Comparison of ENCODE assay signal across 21 cellular contexts in the genomic region with DNA sequence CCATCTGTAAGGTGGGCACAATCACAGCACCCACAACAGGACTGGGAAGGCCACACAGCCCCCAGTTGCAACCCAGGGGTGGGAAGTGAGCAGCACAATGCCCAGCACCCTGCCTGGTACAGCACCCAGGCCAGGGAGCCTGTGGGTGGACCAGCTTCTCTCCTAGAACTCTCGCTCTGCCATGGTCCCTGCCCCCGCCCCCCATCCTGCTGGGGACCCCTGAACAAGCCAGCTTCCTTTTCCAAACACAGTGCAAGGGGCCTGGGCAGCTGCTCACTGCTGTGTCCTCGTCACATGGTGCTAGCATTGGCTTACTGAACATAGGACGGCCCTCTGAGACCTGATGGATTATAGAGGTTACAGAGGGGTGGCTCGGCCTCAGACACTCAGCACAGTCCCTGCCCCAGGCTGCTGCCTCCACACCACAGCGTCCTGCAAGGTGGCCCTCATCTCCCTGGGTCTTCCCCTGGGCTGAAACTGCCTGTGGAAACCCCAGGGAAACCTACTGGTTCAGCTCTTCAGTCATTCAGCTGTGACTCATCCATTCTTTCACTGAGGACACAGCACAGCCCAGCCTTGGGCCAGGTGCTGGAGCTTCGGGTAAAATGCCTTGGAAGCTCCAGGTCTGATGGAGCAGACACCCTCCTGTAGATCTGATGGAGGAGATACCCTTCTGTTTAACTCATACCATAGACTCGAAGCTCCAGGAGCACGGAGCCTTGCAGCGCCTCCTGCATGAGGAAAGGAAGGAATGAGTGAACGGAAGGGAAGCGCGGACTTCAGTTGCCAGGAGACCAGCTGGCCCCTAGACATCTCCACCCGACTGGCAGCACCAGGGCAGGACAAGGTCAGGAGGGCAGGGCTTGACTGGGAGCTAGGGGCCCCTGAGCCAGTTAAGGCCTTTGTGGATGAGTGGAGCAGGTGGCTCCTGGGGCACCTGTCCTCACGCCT. TPM values are rescaled to one million over a fixed set of nuclear protein-coding genes. Genes with fewer than 3 reads are reported as not detected.
DNase-seq lines count a peak whose midpoint lies in the region; ATAC-seq and TF ChIP-seq lines count a peak whose summit lies in the region.
"Had no signal": no experiment of that assay in that cellular context is flagged by ENCODE, and none has a peak within 500 bp of the region (broad histone marks: within the 10 kb centered on the region; RNA-seq: fewer than 3 reads in every experiment).

No MANE protein-coding gene starts in this region.

- no peak for TF ChIP-seq CTCF in HEK293 (tag by site-specific recombination; IDR thresholded peaks at IDR 0.05)

- no peak overlapping the region for H3K4me3 ChIP-seq in HEK293 (ENCODE audit: low read depth, low read length)
- H3K4me3 ChIP-seq: ascending aorta, thoracic aorta had no signal

- no peaks in the 10 kb centered on the region for H3K9me3 Mint-ChIP-seq in activated CD4-positive, alpha-beta T cell treated with anti-CD3 and anti-CD28 coated beads for 36 hours (ENCODE audit: low read depth)
- no peaks in the 10 kb centered on the region for H3K9me3 Mint-ChIP-seq in activated CD4-positive, alpha-beta T cell treated with anti-CD3 and anti-CD28 coated beads, Interleukin-2, amount 10 ng/mL, durations not matched to agents 24 days and 14 days
- H3K9me3 Mint-ChIP-seq: activated CD4-positive, alpha-beta memory T cell treated with anti-CD3 and anti-CD28 coated beads for 36 hours; activated T-helper 2 cell treated with anti-CD3 and anti-CD28 coated beads, Interferon-gamma antibody, Interleukin-2, Interleukin-4, amounts not matched to agents 10 μg/mL and 5 μg/mL and 100 μg/mL, durations not matched to agents 14 hours and 24 hours and 36 hours; CD4-positive, alpha-beta T cell had no signal

- no peak overlapping the region for H3K27ac Mint-ChIP-seq in activated CD4-positive, alpha-beta T cell treated with anti-CD3 and anti-CD28 coated beads for 36 hours
- H3K27ac Mint-ChIP-seq in activated CD4-positive, alpha-beta T cell treated with anti-CD3 and anti-CD28 coated beads, Interleukin-2, amount 10 ng/mL, durations not matched to agents 24 days and 14 days: no peak overlapping the region
- H3K27ac Mint-ChIP-seq: activated CD4-positive, alpha-beta memory T cell treated with anti-CD3 and anti-CD28 coated beads for 36 hours; activated T-helper 2 cell treated with anti-CD3 and anti-CD28 coated beads, Interferon-gamma antibody, Interleukin-2, Interleukin-4, amounts not matched to agents 10 μg/mL and 5 μg/mL and 100 μg/mL, durations not matched to agents 14 hours and 24 hours and 36 hours; CD4-positive, alpha-beta T cell; naive thymus-derived CD4-positive, alpha-beta T cell had no signal

- H3K36me3 ChIP-seq in HEK293 (ENCODE audit: control insufficient read depth in 2 of 2, insufficient read depth in 1 of 2, low read length in 2 of 2): no peaks in the 10 kb centered on the region

- H3K4me1 ChIP-seq in HEK293 (ENCODE audit: control insufficient read depth, insufficient read depth, low read length): no peaks in the 10 kb centered on the region

- DNase-seq in activated CD4-positive, alpha-beta T cell treated with anti-CD3 and anti-CD28 coated beads for 36 hours: no peak
- DNase-seq in activated CD4-positive, alpha-beta T cell treated with anti-CD3 and anti-CD28 coated beads, Interleukin-2, amount 10 ng/mL, durations not matched to agents 24 days and 14 days: no peak
- peak; percentile 9 for DNase-seq in dermis blood vessel endothelial cell
- DNase-seq in renal cortical epithelial cell (ENCODE audit: low read depth): peak; percentile 33
- DNase-seq in stimulated activated CD4-positive, alpha-beta T cell treated with anti-CD3 and anti-CD28 coated beads, Interleukin-2, amount 100 ng/mL, for 48 hours: no peak
- DNase-seq: activated CD4-positive, alpha-beta memory T cell treated with anti-CD3 and anti-CD28 coated beads for 36 hours; stimulated activated CD4-positive, alpha-beta T cell treated with anti-CD3 and anti-CD28 coated beads, Interleukin-2, amount 100 ng/mL, for 24 hours had no signal

- no peak overlapping the region for H3K27ac ChIP-seq in HEK293 (ENCODE audit: extremely low read depth, low read depth, low read length)
- H3K27ac ChIP-seq: ascending aorta had no signal

- no peaks in the 10 kb centered on the region for H3K4me1 Mint-ChIP-seq in activated CD4-positive, alpha-beta T cell treated with anti-CD3 and anti-CD28 coated beads for 36 hours
- H3K4me1 Mint-ChIP-seq in activated CD4-positive, alpha-beta T cell treated with anti-CD3 and anti-CD28 coated beads, Interleukin-2, amount 10 ng/mL, durations not matched to agents 24 days and 14 days: no peaks in the 10 kb centered on the region

- no peaks in the 10 kb centered on the region for H3K36me3 Mint-ChIP-seq in activated CD4-positive, alpha-beta T cell treated with anti-CD3 and anti-CD28 coated beads for 36 hours (ENCODE audit: low read depth)
- no peaks in the 10 kb centered on the region for H3K36me3 Mint-ChIP-seq in activated CD4-positive, alpha-beta T cell treated with anti-CD3 and anti-CD28 coated beads, Interleukin-2, amount 10 ng/mL, durations not matched to agents 24 days and 14 days (ENCODE audit: low read depth)
- H3K36me3 Mint-ChIP-seq: activated CD4-positive, alpha-beta memory T cell treated with anti-CD3 and anti-CD28 coated beads for 36 hours; naive thymus-derived CD4-positive, alpha-beta T cell had no signal

- intact Hi-C loops in activated CD4-positive, alpha-beta T cell treated with anti-CD3 and anti-CD28 coated beads for 36 hours (cut with DNase I, micrococcal nuclease): no loop called here
- intact Hi-C loops in activated CD4-positive, alpha-beta T cell treated with anti-CD3 and anti-CD28 coated beads, Interleukin-2, amount 10 ng/mL, durations not matched to agents 24 days and 14 days (cut with micrococcal nuclease): no loop called here

- H3K27me3 Mint-ChIP-seq in activated CD4-positive, alpha-beta T cell treated with anti-CD3 and anti-CD28 coated beads for 36 hours: no peaks in the 10 kb centered on the region
- peaks cover 4% of the 10 kb centered on the region for H3K27me3 Mint-ChIP-seq in activated CD4-positive, alpha-beta T cell treated with anti-CD3 and anti-CD28 coated beads, Interleukin-2, amount 10 ng/mL, durations not matched to agents 24 days and 14 days

- no peak overlapping the region for H3K4me3 Mint-ChIP-seq in activated CD4-positive, alpha-beta T cell treated with anti-CD3 and anti-CD28 coated beads for 36 hours
- no peak overlapping the region for H3K4me3 Mint-ChIP-seq in activated CD4-positive, alpha-beta T cell treated with anti-CD3 and anti-CD28 coated beads, Interleukin-2, amount 10 ng/mL, durations not matched to agents 24 days and 14 days
- H3K4me3 Mint-ChIP-seq: activated CD4-positive, alpha-beta memory T cell treated with anti-CD3 and anti-CD28 coated beads for 36 hours; CD4-positive, alpha-beta T cell; naive thymus-derived CD4-positive, alpha-beta T cell had no signal

- ATAC-seq in activated CD4-positive, alpha-beta T cell treated with anti-CD3 and anti-CD28 coated beads for 36 hours: peak; percentile 33
- ATAC-seq in HG03196 (IDR thresholded peaks at IDR 0.05; ENCODE audit: unreplicated experiment) (no peak), GM19467 (IDR thresholded peaks at IDR 0.05; ENCODE audit: unreplicated experiment) (no peak)
- ATAC-seq: naive thymus-derived CD4-positive, alpha-beta T cell had no signal

- POLR2A ChIA-PET in activated CD4-positive, alpha-beta T cell treated with anti-CD3 and anti-CD28 coated beads for 36 hours (lab: Charles Lee): no interaction called here
- POLR2A ChIA-PET in HEK293 (lab: Yijun Ruan, JAX): interaction anchor here (0.6 kb wide), 1 partner anchor 292 kb away, joined by 6 read pairs; no protein-coding TSS in a partner anchor

- H3K9me3 ChIP-seq in HEK293 (ENCODE audit: control insufficient read depth, insufficient read depth, low read depth, low read length): no peaks in the 10 kb centered on the region
- H3K9me3 ChIP-seq: ascending aorta, thoracic aorta had no signal

- CTCF ChIA-PET in activated CD4-positive, alpha-beta T cell treated with anti-CD3 and anti-CD28 coated beads for 36 hours (lab: Charles Lee): no interaction called here
- CTCF ChIA-PET in HEK293 (lab: Yijun Ruan, JAX): no interaction called here

TF ChIP-seq in HEK293, 187 proteins besides CTCF, POLR2A, EP300 and RAD21:
- TF ChIP-seq ZNF600 (tag by site-specific recombination; IDR thresholded peaks at IDR 0.05) (0 out of 2 replicates have a peak, but pooled peaks have one; percentile 28), ZNF416 (tag by site-specific recombination; IDR thresholded peaks at IDR 0.05) (no peak), KLF16 (tag by site-specific recombination; IDR thresholded peaks at IDR 0.05) (no peak)
- TF ChIP-seq, protein P1, sequence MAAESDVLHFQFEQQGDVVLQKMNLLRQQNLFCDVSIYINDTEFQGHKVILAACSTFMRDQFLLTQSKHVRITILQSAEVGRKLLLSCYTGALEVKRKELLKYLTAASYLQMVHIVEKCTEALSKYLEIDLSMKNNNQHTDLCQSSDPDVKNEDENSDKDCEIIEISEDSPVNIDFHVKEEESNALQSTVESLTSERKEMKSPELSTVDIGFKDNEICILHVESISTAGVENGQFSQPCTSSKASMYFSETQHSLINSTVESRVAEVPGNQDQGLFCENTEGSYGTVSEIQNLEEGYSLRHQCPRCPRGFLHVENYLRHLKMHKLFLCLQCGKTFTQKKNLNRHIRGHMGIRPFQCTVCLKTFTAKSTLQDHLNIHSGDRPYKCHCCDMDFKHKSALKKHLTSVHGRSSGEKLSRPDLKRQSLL (tag by site-specific recombination; IDR thresholded peaks at IDR 0.05): peak; percentile 70; the same call in 1 of the 2 replicates

RNA-seq across cellular contexts. Expression of a gene that starts 8.1 kb away (rescaled TPM):
- under 1 TPM in 1 of 2 experiments, not detected in 1; 0.32 TPM for total RNA-seq in activated CD4-positive, alpha-beta T cell treated with anti-CD3 and anti-CD28 coated beads for 36 hours
- not detected in 2 replicates for total RNA-seq in activated CD4-positive, alpha-beta T cell treated with anti-CD3 and anti-CD28 coated beads, Interleukin-2, amount 10 ng/mL, durations not matched to agents 24 days and 14 days
- not detected in 2 replicates for total RNA-seq in dermis blood vessel endothelial cell
- total RNA-seq in renal cortical epithelial cell: 0.94 TPM in 1 of 2 replicates, not detected in the other
- total RNA-seq: activated CD4-positive, alpha-beta memory T cell treated with anti-CD3 and anti-CD28 coated beads for 36 hours; activated T-helper 2 cell treated with anti-CD3 and anti-CD28 coated beads, Interferon-gamma antibody, Interleukin-2, Interleukin-4, amounts not matched to agents 10 μg/mL and 5 μg/mL and 100 μg/mL, durations not matched to agents 14 hours and 24 hours and 36 hours; CD4-positive, alpha-beta T cell; dermis microvascular lymphatic vessel endothelial cell; HT-29 had no signal

RNA-seq across cellular contexts. Expression of a gene that starts 39.6 kb away (rescaled TPM):
- not detected for total RNA-seq in activated CD4-positive, alpha-beta T cell treated with anti-CD3 and anti-CD28 coated beads for 36 hours
- not detected in 2 replicates for total RNA-seq in activated CD4-positive, alpha-beta T cell treated with anti-CD3 and anti-CD28 coated beads, Interleukin-2, amount 10 ng/mL, durations not matched to agents 24 days and 14 days
- total RNA-seq in dermis blood vessel endothelial cell (not detected in 2 replicates), renal cortical epithelial cell (not detected in 2 replicates)
- total RNA-seq: activated CD4-positive, alpha-beta memory T cell treated with anti-CD3 and anti-CD28 coated beads for 36 hours; activated T-helper 2 cell treated with anti-CD3 and anti-CD28 coated beads, Interferon-gamma antibody, Interleukin-2, Interleukin-4, amounts not matched to agents 10 μg/mL and 5 μg/mL and 100 μg/mL, durations not matched to agents 14 hours and 24 hours and 36 hours; ascending aorta; CD4-positive, alpha-beta T cell; dermis microvascular lymphatic vessel endothelial cell; fibroblast of lung; HT-29; lower leg skin; naive thymus-derived CD4-positive, alpha-beta T cell; NCI-H460; SK-MEL-5; thoracic aorta had no signal

Comparison
In these comparisons a context has a peak if more than half of its experiments do, and no peak if none do; other contexts are left out.
1. DNase-seq: peak in dermis blood vessel endothelial cell (single experiment) and renal cortical epithelial cell (single experiment); none in activated CD4-positive, alpha-beta T cell treated with anti-CD3 and anti-CD28 coated beads for 36 hours (single experiment), activated CD4-positive, alpha-beta T cell treated with anti-CD3 and anti-CD28 coated beads, Interleukin-2, amount 10 ng/mL, durations not matched to agents 24 days and 14 days (single experiment) and stimulated activated CD4-positive, alpha-beta T cell treated with anti-CD3 and anti-CD28 coated beads, Interleukin-2, amount 100 ng/mL, for 48 hours (0 of 2).